ENCODE assay signal across 18 cellular contexts in genomic region chr9:115396071-115396529, GRCh38.
DNase-seq lines count a peak whose midpoint lies in the region; ATAC-seq and TF ChIP-seq lines count a peak whose summit lies in the region.
"Had no signal": no experiment of that assay in that cellular context is flagged by ENCODE, and none has a peak within 500 bp of the region (broad histone marks: within the 10 kb centered on the region; RNA-seq: fewer than 3 reads in every experiment).

No MANE protein-coding gene starts in this region.

- no peak overlapping the region for H3K9ac ChIP-seq in IMR-90 (ENCODE audit: low read depth, low read length)

- H4K8ac ChIP-seq in IMR-90 (ENCODE audit: low read depth in 2 of 2, low read length in 2 of 2): no peak overlapping the region

- H2AFZ ChIP-seq in IMR-90 (replicated peaks; ENCODE audit: low read length, poor library complexity): no peak overlapping the region

- no peak overlapping the region for H4K91ac ChIP-seq in IMR-90 (ENCODE audit: insufficient read depth, low read depth, low read length)

- peak; percentile 53 for DNase-seq in AG09309 (ENCODE audit: low read depth)
- peak; percentile 25 for DNase-seq in IMR-90
- DNase-seq in SK-MEL-5 (ENCODE audit: low read depth, low spot score): peak; percentile 91
- DNase-seq in foreskin melanocyte: peak; percentile 35
- no peak for DNase-seq in hypothalamus (lab: John Stamatoyannopoulos, UW)
- no peak for DNase-seq in DMS 273 (lab: John Stamatoyannopoulos, UW; ENCODE audit: unreplicated experiment)
- DNase-seq: activated CD4-positive, alpha-beta T cell treated with anti-CD3 and anti-CD28 coated beads for 4 hours; activated CD8-positive, alpha-beta memory T cell treated with anti-CD3 and anti-CD28 coated beads, Interleukin-2, amount 50 U/mL, for 4 hours; activated naive CD4-positive, alpha-beta T cell; DMS 273 treated with DMSO at 0.1 percent for 48 hours; effector CD4-positive, alpha-beta T cell; NCI-H1436; substantia nigra; T-helper 17 cell had no signal

- no peak for TF ChIP-seq EP300 in gastroesophageal sphincter (IDR thresholded peaks at IDR 0.05)

- no peaks in the 10 kb centered on the region for H3K9me1 ChIP-seq in IMR-90 (ENCODE audit: insufficient read depth, low read length)

- no peak overlapping the region for H2AK9ac ChIP-seq in IMR-90 (replicated peaks; ENCODE audit: low read depth, low read length, poor library complexity)

- H3K18ac ChIP-seq in IMR-90 (ENCODE audit: low read depth, low read length): no peak overlapping the region

- H2AK5ac ChIP-seq in IMR-90 (ENCODE audit: low read depth, low read length): no peak overlapping the region

- H3K4me1 ChIP-seq in IMR-90 (ENCODE audit: control insufficient read depth, insufficient read depth, low read length): peaks cover 4% of the 10 kb centered on the region
- H3K4me1 ChIP-seq in gastroesophageal sphincter: peaks cover 0 to 7% (median 5%) of the 10 kb centered on the region in 3 donors

- no peak overlapping the region for H2BK5ac ChIP-seq in IMR-90 (ENCODE audit: low read depth, low read length, poor library complexity, severe bottlenecking)

- H2BK15ac ChIP-seq in IMR-90 (ENCODE audit: low read depth, low read length): no peak overlapping the region

- H3K23ac ChIP-seq in IMR-90 (ENCODE audit: low read depth, low read length): no peak overlapping the region

- POLR2A ChIA-PET in IMR-90 (lab: Charles Lee; ENCODE audit: unreplicated experiment): no interaction called here

- TF ChIP-seq POLR2A in IMR-90 (IDR thresholded peaks at IDR 0.05; ENCODE audit: low read depth, low read length) (no peak), gastroesophageal sphincter (IDR thresholded peaks at IDR 0.05) (no peak)

- no peak for TF ChIP-seq RAD21 in IMR-90 (IDR thresholded peaks at IDR 0.05; ENCODE audit: low read length)

- H2BK20ac ChIP-seq in IMR-90 (ENCODE audit: low read depth, low read length): no peak overlapping the region

- H3K27me3 ChIP-seq in IMR-90 (ENCODE audit: control insufficient read depth, insufficient read depth, low read length) (no peaks in the 10 kb centered on the region), gastroesophageal sphincter (no peaks in the 10 kb centered on the region)

- no peaks in the 10 kb centered on the region for H3K9me3 ChIP-seq in IMR-90 (ENCODE audit: control insufficient read depth, insufficient read depth, low read length)
- no peaks in the 10 kb centered on the region for H3K9me3 ChIP-seq in gastroesophageal sphincter

- H3K79me1 ChIP-seq in IMR-90 (ENCODE audit: low read depth in 1 of 2, low read length in 2 of 2): no peaks in the 10 kb centered on the region

- H3K27ac ChIP-seq in IMR-90 (ENCODE audit: insufficient read depth, low read length) (no peak overlapping the region), gastroesophageal sphincter (no peak overlapping the region)

- H2BK120ac ChIP-seq in IMR-90 (ENCODE audit: low read depth, low read length): no peak overlapping the region

- in situ Hi-C loops in IMR-90 (cut with MboI; ENCODE audit: low sequenced_read_pairs): no loop called here
- in situ Hi-C loops in SK-MEL-5 (cut with HindIII; ENCODE audit: low pct_unique_long_range_greater_than_20kb, low sequenced_read_pairs): no loop called here

- H3K4ac ChIP-seq in IMR-90 (ENCODE audit: low read depth, low read length): no peak overlapping the region

- H3K4me2 ChIP-seq in IMR-90 (ENCODE audit: low read depth, low read length): no peak overlapping the region

- no peaks in the 10 kb centered on the region for H4K20me1 ChIP-seq in IMR-90 (ENCODE audit: insufficient read depth, low read length)

- CTCF ChIA-PET in IMR-90 (lab: Yijun Ruan, JAX): interaction anchor here (1.1 kb wide), 1 partner anchor 19 kb away, joined by 3 read pairs; no protein-coding TSS in a partner anchor

- H4K5ac ChIP-seq in IMR-90 (ENCODE audit: low read depth, low read length): no peak overlapping the region

- intact Hi-C loops in IMR-90 (cut with micrococcal nuclease): no loop called here

- H3K36me3 ChIP-seq in IMR-90 (ENCODE audit: control insufficient read depth, insufficient read depth, low read length): no peaks in the 10 kb centered on the region
- no peaks in the 10 kb centered on the region for H3K36me3 ChIP-seq in gastroesophageal sphincter

- H3K56ac ChIP-seq in IMR-90 (ENCODE audit: extremely low read depth, insufficient read depth, low read length): no peak overlapping the region

- 0 out of 2 replicates have a peak, but pooled peaks have one; percentile 11 for ATAC-seq in IMR-90 (ENCODE audit: low read depth)
- ATAC-seq in HG03039 (IDR thresholded peaks at IDR 0.05; ENCODE audit: unreplicated experiment): no peak
- ATAC-seq in gastroesophageal sphincter: no peak
- ATAC-seq: K562; natural killer cell treated with Interleukin-12 subunit alpha and Interleukin-12 subunit beta and Interleukin-15 and Interleukin-18, amount 100 ng/mL, for 72 hours; T-helper 17 cell had no signal

- no peak overlapping the region for H3K14ac ChIP-seq in IMR-90 (replicated peaks; ENCODE audit: low read depth, low read length)

- H3K4me3 ChIP-seq in AG09309 (ENCODE audit: control insufficient read depth, low read depth, low read length) (no peak overlapping the region), IMR-90 (ENCODE audit: insufficient read depth, low read depth, low read length) (no peak overlapping the region), gastroesophageal sphincter (no peak overlapping the region)
- H3K4me3 ChIP-seq: K562 had no signal

- dilution Hi-C loops in IMR-90 (cut with HindIII; ENCODE audit: low sequenced_read_pairs, unreplicated experiment): no loop called here

- BruUV-seq in IMR-90 (replicated peaks; lab: Mats Ljungman, UMichigan): no TSS peak

- TF ChIP-seq CTCF in AG09309 (IDR thresholded peaks at IDR 0.05; ENCODE audit: control insufficient read depth, insufficient read depth, low read depth, low read length, missing control alignments) (no peak), IMR-90 (conservative IDR thresholded peaks at IDR 0.05; ENCODE audit: low read depth, low read length) (0 out of 2 replicates have a peak, but pooled peaks have one; percentile 3), gastroesophageal sphincter (IDR thresholded peaks at IDR 0.05) (no peak)

TF ChIP-seq in IMR-90, 13 proteins besides CTCF, POLR2A, EP300 and RAD21:
- TF ChIP-seq RFX5 (IDR thresholded peaks at IDR 0.05; ENCODE audit: low read depth, low read length): no peak
- TF ChIP-seq CEBPB (IDR thresholded peaks at IDR 0.05; ENCODE audit: low read depth, low read length): no peak
- TF ChIP-seq NFE2L2 (IDR thresholded peaks at IDR 0.05; ENCODE audit: low read depth, low read length): no peak
- no peak for TF ChIP-seq MAZ (IDR thresholded peaks at IDR 0.05; ENCODE audit: borderline replicate concordance, low read depth, low read length)
- TF ChIP-seq MXI1 (IDR thresholded peaks at IDR 0.05; ENCODE audit: borderline replicate concordance, low read depth, low read length): no peak
- TF ChIP-seq, protein P1, sequence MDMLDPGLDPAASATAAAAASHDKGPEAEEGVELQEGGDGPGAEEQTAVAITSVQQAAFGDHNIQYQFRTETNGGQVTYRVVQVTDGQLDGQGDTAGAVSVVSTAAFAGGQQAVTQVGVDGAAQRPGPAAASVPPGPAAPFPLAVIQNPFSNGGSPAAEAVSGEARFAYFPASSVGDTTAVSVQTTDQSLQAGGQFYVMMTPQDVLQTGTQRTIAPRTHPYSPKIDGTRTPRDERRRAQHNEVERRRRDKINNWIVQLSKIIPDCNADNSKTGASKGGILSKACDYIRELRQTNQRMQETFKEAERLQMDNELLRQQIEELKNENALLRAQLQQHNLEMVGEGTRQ (IDR thresholded peaks at IDR 0.05; ENCODE audit: low read depth, low read length): no peak

Comparison
In these comparisons a context has a peak if more than half of its experiments do, and no peak if none do; other contexts are left out.
1. DNase-seq: peak in AG09309 (single experiment), IMR-90 (single experiment), SK-MEL-5 (single experiment) and foreskin melanocyte (single experiment); none in hypothalamus (0 of 51) and DMS 273 (single experiment).